Comparison of ENCODE assay signal across 22 cellular contexts in genomic region chr2:129160879-129161278, GRCh38.
A peak's percentile ranks its signal among the peaks of the same experiment; 100 is the strongest.
DNase-seq lines count a peak whose midpoint lies in the region; FAIRE-seq and TF ChIP-seq lines count a peak whose summit lies in the region.
"Had no signal": no experiment of that assay in that cellular context is flagged by ENCODE, and none has a peak within 500 bp of the region (broad histone marks: within the 10 kb centered on the region; RNA-seq: fewer than 3 reads in every experiment).

No MANE protein-coding gene starts in this region.

- no peak for FAIRE-seq in H1 (lab: Jason Lieb, UNC)

- no peaks in the 10 kb centered on the region for H3K79me1 ChIP-seq in H1 (ENCODE audit: low read depth, low read length)

- H2AFZ ChIP-seq in H1 (ENCODE audit: low read length) = no peak overlapping the region

- no peaks in the 10 kb centered on the region for H3K23me2 ChIP-seq in H1 (ENCODE audit: low read depth, low read length)

- H2BK12ac ChIP-seq in H1 (ENCODE audit: low read depth, low read length) = no peak overlapping the region

- no peak for TF ChIP-seq POLR2A in NB4 (IDR thresholded peaks at IDR 0.05; ENCODE audit: extremely low read depth, insufficient read length)
- no peak for TF ChIP-seq POLR2A in H1 (IDR thresholded peaks at IDR 0.05; ENCODE audit: control extremely low read depth in 1 of 2, low read depth in 2 of 2, low read length in 2 of 2)

- no peak overlapping the region for H3K18ac ChIP-seq in H1 (ENCODE audit: extremely low read depth, low read length)

- no peak overlapping the region for H3K23ac ChIP-seq in H1 (ENCODE audit: insufficient read length)

- no peak overlapping the region for H2BK15ac ChIP-seq in H1 (ENCODE audit: low read length)

- H2AK5ac ChIP-seq in H1 (ENCODE audit: low read depth, low read length) = no peak overlapping the region

- H4K20me1 ChIP-seq in H1 (replicated peaks in 1 of 2; ENCODE audit: control insufficient read depth in 1 of 2, insufficient read depth in 2 of 2, low read length in 2 of 2) = no peaks in the 10 kb centered on the region
- H4K20me1 ChIP-seq: BLaER1 had no signal

- H3K36me3 ChIP-seq in H1 (ENCODE audit: control insufficient read depth in 2 of 4, insufficient read depth in 4 of 4, low read length in 3 of 4) = no peaks in the 10 kb centered on the region
- H3K36me3 ChIP-seq: BLaER1, MG63, SJSA1 had no signal

- no peaks in the 10 kb centered on the region for H3K27me3 ChIP-seq in H1 (replicated peaks in 1 of 4; ENCODE audit: control insufficient read depth in 3 of 4, extremely low read depth in 1 of 4, insufficient read depth in 3 of 4, low read length in 3 of 4)
- H3K27me3 ChIP-seq: BLaER1, MG63, SJSA1 had no signal

- no peak overlapping the region for H3K56ac ChIP-seq in H1 (replicated peaks; ENCODE audit: insufficient read length, low read depth, low read length)

- POLR2A ChIA-PET in H1 (lab: Charles Lee; ENCODE audit: partially characterized antibody) = no interaction called here

- peak overlapping the region; percentile 83; the same call in 1 of the 2 replicates for H4K8ac ChIP-seq in H1 (ENCODE audit: extremely low read depth, insufficient read depth, low read length)

- H3K14ac ChIP-seq in H1 (ENCODE audit: insufficient read length) = no peak overlapping the region

- no peak for TF ChIP-seq CTCF in NB4 (IDR thresholded peaks at IDR 0.05; ENCODE audit: low read depth, low read length)
- no peak for TF ChIP-seq CTCF in H1 (IDR thresholded peaks at IDR 0.05; ENCODE audit: control extremely low read depth in 1 of 3, insufficient read depth in 1 of 3, low read depth in 1 of 3, low read length in 3 of 3)

- WGBS in H1 (ENCODE audit: extremely low coverage in 1 of 2, insufficient coverage in 1 of 2, insufficient read length in 1 of 2, insufficient replicate concordance in 2 of 2, low coverage in 1 of 2, low lambda C conversion rate in 2 of 2, missing lambda C conversion rate in 1 of 2), 2 experiments = 96% methylated on average over 4 of the region's 4 CpGs; no CpG with 5 or more reads in 1 of the 2 experiments

- H2BK20ac ChIP-seq in H1 (ENCODE audit: low read length) = no peak overlapping the region

- H3K79me2 ChIP-seq in H1 (ENCODE audit: control insufficient read depth in 1 of 2, insufficient read depth in 2 of 2, low read length in 2 of 2) = no peaks in the 10 kb centered on the region

- DNase-seq in KBM-7 = peak; percentile 36
- peak; percentile 5 for DNase-seq in NB4 (ENCODE audit: low read depth)
- no peak for DNase-seq in H1 (ENCODE audit: low read depth in 1 of 2, low spot score in 2 of 2)
- peak; percentile 43 for DNase-seq in medulla oblongata (ENCODE audit: extremely low spot score)
- no peak for DNase-seq in Ammon's horn (ENCODE audit: low spot score)
- DNase-seq in C1 segment of cervical spinal cord (lab: John Stamatoyannopoulos, UW) = no peak
- no peak for DNase-seq in GF-D8 (lab: John Stamatoyannopoulos, UW)
- DNase-seq: Caco-2; CD4-positive, alpha-beta memory T cell; DMS 273 treated with DMSO at 0.1 percent for 48 hours; DMS79 treated with DMSO at 0.1 percent for 48 hours; H7; MG63; NCI-H1105 treated with DMSO at 0.1 percent for 48 hours; NCI-H1694; NCI-H2081 treated with DMSO at 0.1 percent for 48 hours; NCI-H2171 treated with DMSO at 0.1 percent for 48 hours; NCI-H446; NCI-H526; SW 1271 had no signal

- in situ Hi-C loops in KBM-7 (cut with MboI; ENCODE audit: low pct_unique_long_range_greater_than_20kb, low sequenced_read_pairs) = no loop called here

- no peak overlapping the region for H3K4ac ChIP-seq in H1 (replicated peaks; ENCODE audit: insufficient read length, low read depth, low read length)

- H2BK120ac ChIP-seq in H1 (replicated peaks; ENCODE audit: low read depth, low read length) = no peak overlapping the region

- no peak overlapping the region for H3K4me2 ChIP-seq in H1 (ENCODE audit: insufficient read depth in 1 of 2, low read depth in 2 of 2, low read length in 2 of 2)
- H3K4me2 ChIP-seq: BLaER1 had no signal

- TF ChIP-seq EP300 in H1 (IDR thresholded peaks at IDR 0.05; ENCODE audit: borderline replicate concordance in 1 of 2, low read depth in 2 of 2, low read length in 2 of 2) = no peak

- H4K5ac ChIP-seq in H1 (ENCODE audit: insufficient read length, low read depth, low read length) = no peak overlapping the region

- H3K9ac ChIP-seq in H1 (replicated peaks in 1 of 4; ENCODE audit: extremely low read depth in 1 of 4, low read depth in 3 of 4, low read length in 3 of 4) = no peak overlapping the region
- H3K9ac ChIP-seq: BLaER1 had no signal

- H3K4me3 ChIP-seq in NB4 (ENCODE audit: low read depth, low read length) = no peak overlapping the region
- H3K4me3 ChIP-seq in H1 (ENCODE audit: extremely low read depth in 1 of 4, insufficient read depth in 2 of 4, low read depth in 3 of 4, low read length in 4 of 4) = no peak overlapping the region
- H3K4me3 ChIP-seq: BLaER1, MG63, SJSA1 had no signal

- no peak overlapping the region for H2BK5ac ChIP-seq in H1 (ENCODE audit: low read depth, low read length)

- CTCF ChIA-PET in H1 (lab: Charles Lee; ENCODE audit: partially characterized antibody) = no interaction called here

- H3K9me3 ChIP-seq in H1 (ENCODE audit: insufficient read depth in 2 of 2, low read depth in 1 of 2, low read length in 1 of 2) = no peaks in the 10 kb centered on the region
- H3K9me3 ChIP-seq: BLaER1, Caco-2, MG63, SJSA1 had no signal

- no peak for TF ChIP-seq RAD21 in H1 (IDR thresholded peaks at IDR 0.05 in 1 of 2, conservative IDR thresholded peaks at IDR 0.05 in 1 of 2; ENCODE audit: low read depth in 2 of 2, low read length in 2 of 2)

- H3K4me1 ChIP-seq in H1 (replicated peaks in 1 of 4; ENCODE audit: control insufficient read depth in 3 of 4, insufficient read depth in 4 of 4, low read length in 3 of 4) = no peaks in the 10 kb centered on the region
- H3K4me1 ChIP-seq: BLaER1, Caco-2, SJSA1 had no signal

- no peak overlapping the region for H4K91ac ChIP-seq in H1 (replicated peaks; ENCODE audit: insufficient read length, low read length)

- H3K27ac ChIP-seq in H1 (ENCODE audit: low read depth, low read length) = no peak overlapping the region
- H3K27ac ChIP-seq: BLaER1, SJSA1 had no signal

TF ChIP-seq in H1, 55 proteins besides CTCF, POLR2A, EP300 and RAD21:
- TF ChIP-seq MAFK (IDR thresholded peaks at IDR 0.05; ENCODE audit: low read depth, low read length) (no peak), GTF2F1 (IDR thresholded peaks at IDR 0.05; ENCODE audit: borderline replicate concordance, low read depth, low read length) (no peak), PHF8 (conservative IDR thresholded peaks at IDR 0.05; ENCODE audit: low read depth, low read length) (no peak), ATF3 (IDR thresholded peaks at IDR 0.05; ENCODE audit: insufficient read depth, low read depth, low read length) (no peak), ATF2 (IDR thresholded peaks at IDR 0.05; ENCODE audit: low read length) (no peak), EZH2 (IDR thresholded peaks at IDR 0.05; ENCODE audit: low read depth, low read length, severe bottlenecking) (no peak), HDAC6 (IDR thresholded peaks at IDR 0.05; ENCODE audit: low read depth, low read length) (no peak), MAX (IDR thresholded peaks at IDR 0.05) (no peak), SIN3A (conservative IDR thresholded peaks at IDR 0.05 in 1 of 2, IDR thresholded peaks at IDR 0.05 in 1 of 2; ENCODE audit: low read depth in 1 of 2, low read length in 2 of 2) (no peak), CHD1 (IDR thresholded peaks at IDR 0.05; ENCODE audit: low read depth, low read length) (no peak), CEBPB (IDR thresholded peaks at IDR 0.05; ENCODE audit: low read depth, low read length) (no peak), RXRA (IDR thresholded peaks at IDR 0.05; ENCODE audit: insufficient read depth, low read depth, low read length) (no peak), ZNF274 (IDR thresholded peaks at IDR 0.05; ENCODE audit: borderline replicate concordance, extremely low read depth, low read length) (no peak), CHD2 (IDR thresholded peaks at IDR 0.05; ENCODE audit: low read length) (no peak), POLR2AphosphoS5 (IDR thresholded peaks at IDR 0.05; ENCODE audit: low read depth, low read length) (no peak), JUN (IDR thresholded peaks at IDR 0.05; ENCODE audit: low read depth, low read length) (no peak), CBX8 (IDR thresholded peaks at IDR 0.05; ENCODE audit: borderline replicate concordance, low read depth, low read length) (no peak), TCF12 (IDR thresholded peaks at IDR 0.05; ENCODE audit: low read depth, low read length) (no peak)

Comparison
In these comparisons a context has a peak if more than half of its experiments do, and no peak if none do; other contexts are left out.
1. DNase-seq: peak in KBM-7 (single experiment), NB4 (single experiment) and medulla oblongata (single experiment); none in H1 (0 of 2), Ammon's horn (single experiment), C1 segment of cervical spinal cord (0 of 14) and GF-D8 (single experiment).